Comparison of ENCODE assay signal across 1 cellular context in the genomic region with DNA sequence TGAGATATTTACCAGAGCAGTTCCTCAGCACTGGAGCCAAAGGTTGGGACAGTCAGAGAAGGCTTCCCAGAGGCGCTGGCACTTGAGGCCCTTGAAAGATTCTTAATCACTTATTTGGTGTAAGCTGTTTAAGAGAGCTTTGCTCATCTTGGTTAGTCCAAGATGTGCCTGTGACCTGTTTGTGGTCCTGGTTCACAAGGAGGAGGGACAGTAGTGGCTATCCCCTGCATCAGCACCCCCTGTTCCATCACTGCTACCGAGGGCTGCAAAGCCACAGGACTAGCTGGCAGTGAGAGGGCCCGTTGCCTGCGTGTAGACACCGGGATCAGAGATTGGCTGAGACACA.
TF ChIP-seq lines count a peak whose summit lies in the region.

No MANE protein-coding gene starts in this region.

TF ChIP-seq in liver, 16 proteins besides CTCF, POLR2A, EP300 and RAD21 (continued from another document):
- TF ChIP-seq, protein P1, sequence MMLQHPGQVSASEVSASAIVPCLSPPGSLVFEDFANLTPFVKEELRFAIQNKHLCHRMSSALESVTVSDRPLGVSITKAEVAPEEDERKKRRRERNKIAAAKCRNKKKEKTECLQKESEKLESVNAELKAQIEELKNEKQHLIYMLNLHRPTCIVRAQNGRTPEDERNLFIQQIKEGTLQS (IDR thresholded peaks at IDR 0.05), result no peak
- no peak for TF ChIP-seq TAF1 (conservative IDR thresholded peaks at IDR 0.05)
- no peak for TF ChIP-seq FOXA2 (IDR thresholded peaks at IDR 0.05)
- TF ChIP-seq NR2F2 (IDR thresholded peaks at IDR 0.05), result no peak
- no peak for TF ChIP-seq RXRA (IDR thresholded peaks at IDR 0.05)
- TF ChIP-seq SP1 (IDR thresholded peaks at IDR 0.05), result no peak
- TF ChIP-seq HNF4G (IDR thresholded peaks at IDR 0.05), result no peak
- TF ChIP-seq, protein P2, sequence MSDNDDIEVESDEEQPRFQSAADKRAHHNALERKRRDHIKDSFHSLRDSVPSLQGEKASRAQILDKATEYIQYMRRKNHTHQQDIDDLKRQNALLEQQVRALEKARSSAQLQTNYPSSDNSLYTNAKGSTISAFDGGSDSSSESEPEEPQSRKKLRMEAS (IDR thresholded peaks at IDR 0.05), result no peak
- TF ChIP-seq, protein P3, sequence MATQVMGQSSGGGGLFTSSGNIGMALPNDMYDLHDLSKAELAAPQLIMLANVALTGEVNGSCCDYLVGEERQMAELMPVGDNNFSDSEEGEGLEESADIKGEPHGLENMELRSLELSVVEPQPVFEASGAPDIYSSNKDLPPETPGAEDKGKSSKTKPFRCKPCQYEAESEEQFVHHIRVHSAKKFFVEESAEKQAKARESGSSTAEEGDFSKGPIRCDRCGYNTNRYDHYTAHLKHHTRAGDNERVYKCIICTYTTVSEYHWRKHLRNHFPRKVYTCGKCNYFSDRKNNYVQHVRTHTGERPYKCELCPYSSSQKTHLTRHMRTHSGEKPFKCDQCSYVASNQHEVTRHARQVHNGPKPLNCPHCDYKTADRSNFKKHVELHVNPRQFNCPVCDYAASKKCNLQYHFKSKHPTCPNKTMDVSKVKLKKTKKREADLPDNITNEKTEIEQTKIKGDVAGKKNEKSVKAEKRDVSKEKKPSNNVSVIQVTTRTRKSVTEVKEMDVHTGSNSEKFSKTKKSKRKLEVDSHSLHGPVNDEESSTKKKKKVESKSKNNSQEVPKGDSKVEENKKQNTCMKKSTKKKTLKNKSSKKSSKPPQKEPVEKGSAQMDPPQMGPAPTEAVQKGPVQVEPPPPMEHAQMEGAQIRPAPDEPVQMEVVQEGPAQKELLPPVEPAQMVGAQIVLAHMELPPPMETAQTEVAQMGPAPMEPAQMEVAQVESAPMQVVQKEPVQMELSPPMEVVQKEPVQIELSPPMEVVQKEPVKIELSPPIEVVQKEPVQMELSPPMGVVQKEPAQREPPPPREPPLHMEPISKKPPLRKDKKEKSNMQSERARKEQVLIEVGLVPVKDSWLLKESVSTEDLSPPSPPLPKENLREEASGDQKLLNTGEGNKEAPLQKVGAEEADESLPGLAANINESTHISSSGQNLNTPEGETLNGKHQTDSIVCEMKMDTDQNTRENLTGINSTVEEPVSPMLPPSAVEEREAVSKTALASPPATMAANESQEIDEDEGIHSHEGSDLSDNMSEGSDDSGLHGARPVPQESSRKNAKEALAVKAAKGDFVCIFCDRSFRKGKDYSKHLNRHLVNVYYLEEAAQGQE (IDR thresholded peaks at IDR 0.05), result no peak
- no peak for TF ChIP-seq YY1 (IDR thresholded peaks at IDR 0.05)
- no peak for TF ChIP-seq FOXA1 (IDR thresholded peaks at IDR 0.05)
- TF ChIP-seq GABPA (IDR thresholded peaks at IDR 0.05 in 1 of 2, conservative IDR thresholded peaks at IDR 0.05 in 1 of 2), result no peak
